Comparison of ENCODE assay signal across 8 cellular contexts in genomic region chr22:28034760-28035401, GRCh38.
DNase-seq lines count a peak whose midpoint lies in the region; ATAC-seq lines count a peak whose summit lies in the region.

No MANE protein-coding gene starts in this region.

- DNase-seq in NCI-H748 (lab: John Stamatoyannopoulos, UW; ENCODE audit: unreplicated experiment) = peak; percentile 54
- DNase-seq in NCI-H748 treated with DMSO at 0.1 percent for 48 hours (lab: John Stamatoyannopoulos, UW) = no peak
- peak; percentile 94 for DNase-seq in SHP77 treated with DMSO at 0.1 percent for 48 hours (lab: John Stamatoyannopoulos, UW)
- peak; percentile 65 for DNase-seq in glomerular endothelial cell (ENCODE audit: extremely low read depth, low read depth, low spot score)
- DNase-seq in pulmonary artery endothelial cell (ENCODE audit: low read depth, low spot score) = peak; percentile 67
- DNase-seq in T-helper 2 cell = no peak

- ATAC-seq in GM19452 (IDR thresholded peaks at IDR 0.05; ENCODE audit: unreplicated experiment) = no peak
- ATAC-seq in activated CD4-positive, CD25-positive, alpha-beta regulatory T cell treated with anti-CD3 and anti-CD28 coated beads, Interleukin-2, amount 50 U/mL, for 24 hours = no peak

Comparison
In these comparisons a context has a peak if more than half of its experiments do, and no peak if none do; other contexts are left out.
1. DNase-seq: peak in NCI-H748 (single experiment), SHP77 treated with DMSO at 0.1 percent for 48 hours (single experiment), glomerular endothelial cell (single experiment) and pulmonary artery endothelial cell (single experiment); none in NCI-H748 treated with DMSO at 0.1 percent for 48 hours (single experiment) and T-helper 2 cell (0 of 5).